In the genomic region with DNA sequence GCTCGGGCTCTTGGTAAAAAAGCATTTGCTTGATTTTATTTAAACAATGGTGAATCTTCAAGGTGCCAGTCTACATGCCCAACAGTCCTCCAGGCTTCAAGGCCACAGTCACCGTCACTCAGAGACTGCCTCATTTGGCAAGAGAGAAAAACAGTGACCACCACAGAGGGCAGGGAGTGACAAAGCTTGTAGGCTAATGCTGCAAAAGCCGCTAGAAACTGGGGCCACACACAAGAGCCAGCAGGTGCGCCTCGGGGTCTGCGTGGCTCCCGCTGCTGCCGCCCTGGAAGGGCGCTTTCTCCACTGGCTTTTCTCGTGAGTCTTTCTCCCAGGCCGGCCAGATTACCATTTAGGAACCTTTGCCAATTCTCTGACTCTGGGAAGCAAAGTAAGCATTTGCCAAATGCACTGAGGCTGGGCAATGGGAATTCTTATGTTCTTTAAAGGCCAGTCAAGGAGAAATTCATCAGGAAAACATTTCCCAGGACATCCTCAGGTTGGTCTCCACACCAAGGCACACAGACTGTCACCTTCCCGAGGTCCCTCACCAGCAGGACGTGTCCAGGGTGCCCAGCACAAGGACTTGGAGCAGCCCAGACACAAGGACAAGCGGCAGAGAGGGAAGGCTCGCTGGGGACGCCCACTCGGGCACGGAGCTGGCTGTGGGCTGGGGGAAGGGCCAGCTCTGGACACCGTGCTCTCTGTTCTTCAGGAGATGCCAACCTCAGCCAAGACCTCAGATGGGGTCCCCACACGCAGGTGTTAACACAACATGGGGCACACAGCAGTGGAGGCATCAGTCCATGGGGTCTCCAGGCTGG, we compare ENCODE assay signal across 1 cellular context.
TF ChIP-seq lines count a peak whose summit lies in the region.

No MANE protein-coding gene starts in this region.

TF ChIP-seq in SK-N-SH treated with all-trans-retinoic acid at 6 μM for 48 hours, 23 proteins besides CTCF, POLR2A, EP300 and RAD21:
- TF ChIP-seq BACH2 (CRISPR knock-in tag; IDR thresholded peaks at IDR 0.05; ENCODE audit: borderline replicate concordance) (no peak), PPARA (CRISPR knock-in tag; IDR thresholded peaks at IDR 0.05; ENCODE audit: borderline replicate concordance) (no peak), CSDC2 (CRISPR knock-in tag; IDR thresholded peaks at IDR 0.05) (no peak), ISL1 (CRISPR knock-in tag; IDR thresholded peaks at IDR 0.05) (no peak), TOX (CRISPR knock-in tag; IDR thresholded peaks at IDR 0.05; ENCODE audit: borderline replicate concordance) (no peak), ZNF8 (CRISPR knock-in tag; IDR thresholded peaks at IDR 0.05) (no peak), TCF4 (CRISPR knock-in tag; IDR thresholded peaks at IDR 0.05; ENCODE audit: borderline replicate concordance) (no peak), GLIS3 (CRISPR knock-in tag; IDR thresholded peaks at IDR 0.05) (no peak), ESRRG (CRISPR knock-in tag; IDR thresholded peaks at IDR 0.05) (no peak), SNAI2 (CRISPR knock-in tag; IDR thresholded peaks at IDR 0.05) (no peak), ARNTL (CRISPR knock-in tag; IDR thresholded peaks at IDR 0.05; ENCODE audit: borderline replicate concordance, low read depth) (no peak), ZNF565 (CRISPR knock-in tag; conservative IDR thresholded peaks at IDR 0.05; ENCODE audit: low read depth) (no peak), OSR1 (CRISPR knock-in tag; IDR thresholded peaks at IDR 0.05) (no peak), RARB (CRISPR knock-in tag; IDR thresholded peaks at IDR 0.05) (no peak), ZFP3 (CRISPR knock-in tag; IDR thresholded peaks at IDR 0.05) (no peak)
- TF ChIP-seq, protein P1, sequence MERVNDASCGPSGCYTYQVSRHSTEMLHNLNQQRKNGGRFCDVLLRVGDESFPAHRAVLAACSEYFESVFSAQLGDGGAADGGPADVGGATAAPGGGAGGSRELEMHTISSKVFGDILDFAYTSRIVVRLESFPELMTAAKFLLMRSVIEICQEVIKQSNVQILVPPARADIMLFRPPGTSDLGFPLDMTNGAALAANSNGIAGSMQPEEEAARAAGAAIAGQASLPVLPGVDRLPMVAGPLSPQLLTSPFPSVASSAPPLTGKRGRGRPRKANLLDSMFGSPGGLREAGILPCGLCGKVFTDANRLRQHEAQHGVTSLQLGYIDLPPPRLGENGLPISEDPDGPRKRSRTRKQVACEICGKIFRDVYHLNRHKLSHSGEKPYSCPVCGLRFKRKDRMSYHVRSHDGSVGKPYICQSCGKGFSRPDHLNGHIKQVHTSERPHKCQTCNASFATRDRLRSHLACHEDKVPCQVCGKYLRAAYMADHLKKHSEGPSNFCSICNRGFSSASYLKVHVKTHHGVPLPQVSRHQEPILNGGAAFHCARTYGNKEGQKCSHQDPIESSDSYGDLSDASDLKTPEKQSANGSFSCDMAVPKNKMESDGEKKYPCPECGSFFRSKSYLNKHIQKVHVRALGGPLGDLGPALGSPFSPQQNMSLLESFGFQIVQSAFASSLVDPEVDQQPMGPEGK (CRISPR knock-in tag; IDR thresholded peaks at IDR 0.05; ENCODE audit: borderline replicate concordance), result no peak
- TF ChIP-seq, protein P2, sequence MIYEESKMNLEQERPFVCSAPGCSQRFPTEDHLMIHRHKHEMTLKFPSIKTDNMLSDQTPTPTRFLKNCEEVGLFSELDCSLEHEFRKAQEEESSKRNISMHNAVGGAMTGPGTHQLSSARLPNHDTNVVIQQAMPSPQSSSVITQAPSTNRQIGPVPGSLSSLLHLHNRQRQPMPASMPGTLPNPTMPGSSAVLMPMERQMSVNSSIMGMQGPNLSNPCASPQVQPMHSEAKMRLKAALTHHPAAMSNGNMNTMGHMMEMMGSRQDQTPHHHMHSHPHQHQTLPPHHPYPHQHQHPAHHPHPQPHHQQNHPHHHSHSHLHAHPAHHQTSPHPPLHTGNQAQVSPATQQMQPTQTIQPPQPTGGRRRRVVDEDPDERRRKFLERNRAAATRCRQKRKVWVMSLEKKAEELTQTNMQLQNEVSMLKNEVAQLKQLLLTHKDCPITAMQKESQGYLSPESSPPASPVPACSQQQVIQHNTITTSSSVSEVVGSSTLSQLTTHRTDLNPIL (CRISPR knock-in tag; IDR thresholded peaks at IDR 0.05; ENCODE audit: low read depth), result no peak
- TF ChIP-seq, protein P3, sequence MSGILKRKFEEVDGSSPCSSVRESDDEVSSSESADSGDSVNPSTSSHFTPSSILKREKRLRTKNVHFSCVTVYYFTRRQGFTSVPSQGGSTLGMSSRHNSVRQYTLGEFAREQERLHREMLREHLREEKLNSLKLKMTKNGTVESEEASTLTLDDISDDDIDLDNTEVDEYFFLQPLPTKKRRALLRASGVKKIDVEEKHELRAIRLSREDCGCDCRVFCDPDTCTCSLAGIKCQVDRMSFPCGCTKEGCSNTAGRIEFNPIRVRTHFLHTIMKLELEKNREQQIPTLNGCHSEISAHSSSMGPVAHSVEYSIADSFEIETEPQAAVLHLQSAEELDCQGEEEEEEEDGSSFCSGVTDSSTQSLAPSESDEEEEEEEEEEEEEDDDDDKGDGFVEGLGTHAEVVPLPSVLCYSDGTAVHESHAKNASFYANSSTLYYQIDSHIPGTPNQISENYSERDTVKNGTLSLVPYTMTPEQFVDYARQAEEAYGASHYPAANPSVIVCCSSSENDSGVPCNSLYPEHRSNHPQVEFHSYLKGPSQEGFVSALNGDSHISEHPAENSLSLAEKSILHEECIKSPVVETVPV (CRISPR knock-in tag; IDR thresholded peaks at IDR 0.05), result no peak
- TF ChIP-seq, protein P4, sequence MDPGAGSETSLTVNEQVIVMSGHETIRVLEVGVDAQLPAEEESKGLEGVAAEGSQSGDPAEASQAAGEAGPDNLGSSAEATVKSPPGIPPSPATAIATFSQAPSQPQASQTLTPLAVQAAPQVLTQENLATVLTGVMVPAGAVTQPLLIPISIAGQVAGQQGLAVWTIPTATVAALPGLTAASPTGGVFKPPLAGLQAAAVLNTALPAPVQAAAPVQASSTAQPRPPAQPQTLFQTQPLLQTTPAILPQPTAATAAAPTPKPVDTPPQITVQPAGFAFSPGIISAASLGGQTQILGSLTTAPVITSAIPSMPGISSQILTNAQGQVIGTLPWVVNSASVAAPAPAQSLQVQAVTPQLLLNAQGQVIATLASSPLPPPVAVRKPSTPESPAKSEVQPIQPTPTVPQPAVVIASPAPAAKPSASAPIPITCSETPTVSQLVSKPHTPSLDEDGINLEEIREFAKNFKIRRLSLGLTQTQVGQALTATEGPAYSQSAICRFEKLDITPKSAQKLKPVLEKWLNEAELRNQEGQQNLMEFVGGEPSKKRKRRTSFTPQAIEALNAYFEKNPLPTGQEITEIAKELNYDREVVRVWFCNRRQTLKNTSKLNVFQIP (CRISPR knock-in tag; IDR thresholded peaks at IDR 0.05; ENCODE audit: borderline replicate concordance, low read depth), result no peak
TF ChIP-seq in SK-N-SH treated with all-trans-retinoic acid at 6 μM for 48 hours: peak in this region for 0.
